17 cellular contexts compared by ENCODE assay signal in the genomic region with DNA sequence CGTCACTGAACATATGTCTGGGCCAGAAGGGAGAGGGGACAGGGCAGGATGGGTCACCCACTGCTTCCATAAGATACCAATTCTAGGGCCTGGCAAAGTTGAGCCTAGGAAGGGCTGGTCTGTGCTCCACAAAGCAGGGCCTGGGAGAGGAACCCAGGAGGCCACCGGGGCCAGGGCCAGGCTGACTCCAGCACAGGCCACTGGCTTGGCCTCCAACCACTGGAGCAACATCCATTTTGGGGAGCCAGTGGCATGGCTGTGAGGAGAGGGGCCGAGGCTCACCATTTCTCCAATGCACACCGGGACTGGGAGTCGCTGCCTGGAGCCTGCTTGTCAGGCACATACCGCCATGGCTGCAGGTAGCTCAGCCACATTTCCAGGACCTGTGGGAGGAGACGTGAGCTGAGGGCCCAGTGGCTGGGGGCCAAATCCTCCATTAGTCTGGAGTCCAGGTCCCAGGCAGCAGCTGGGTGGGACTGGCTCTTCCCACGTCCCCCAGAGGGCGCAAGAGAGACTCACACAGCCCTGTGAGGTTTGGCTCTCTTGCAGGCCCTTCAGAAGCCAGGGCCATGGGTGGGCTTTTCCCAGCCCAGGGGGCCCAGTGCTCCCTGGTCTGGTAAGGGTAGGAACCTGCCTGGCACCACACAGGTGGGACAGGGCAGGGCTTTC. TPM values are rescaled to one million over a fixed set of nuclear protein-coding genes. Genes with fewer than 3 reads are reported as not detected.
DNase-seq lines count a peak whose midpoint lies in the region; ATAC-seq and TF ChIP-seq lines count a peak whose summit lies in the region.
"Had no signal": no experiment of that assay in that cellular context is flagged by ENCODE, and none has a peak within 500 bp of the region (broad histone marks: within the 10 kb centered on the region; RNA-seq: fewer than 3 reads in every experiment).

No MANE protein-coding gene starts in this region.

- H3K4me3 ChIP-seq in WERI-Rb-1 (ENCODE audit: low read depth, low read length) (no peak overlapping the region), vagina (no peak overlapping the region)
- H3K4me3 ChIP-seq: transverse colon had no signal

- no peaks in the 10 kb centered on the region for H3K36me3 ChIP-seq in WERI-Rb-1
- H3K36me3 ChIP-seq in vagina: no peaks in the 10 kb centered on the region
- H3K36me3 ChIP-seq: transverse colon had no signal

- intact Hi-C loops in vagina (cut with DNase I): no loop called here

- no peak for ATAC-seq in natural killer cell treated with Interleukin-12 subunit alpha and Interleukin-12 subunit beta and Interleukin-15 and Interleukin-18, amount 100 ng/mL, for 72 hours
- no peak for ATAC-seq in GM21515 (IDR thresholded peaks at IDR 0.05; ENCODE audit: unreplicated experiment)
- ATAC-seq: left cardiac atrium, sciatic nerve had no signal

- TF ChIP-seq CTCF in LNCAP (IDR thresholded peaks at IDR 0.05): peak; percentile 29; the same call in 1 of the 2 replicates
- TF ChIP-seq CTCF in WERI-Rb-1 (IDR thresholded peaks at IDR 0.05; ENCODE audit: low read depth, low read length): peak; percentile 81
- TF ChIP-seq CTCF in vagina (IDR thresholded peaks at IDR 0.05): no peak

- DNase-seq in NCI-H146 (lab: John Stamatoyannopoulos, UW): peak; percentile 5
- DNase-seq in NCI-H146 treated with DMSO at 0.1 percent for 48 hours (lab: John Stamatoyannopoulos, UW; ENCODE audit: unreplicated experiment): no peak
- DNase-seq in COLO668 (lab: John Stamatoyannopoulos, UW; ENCODE audit: unreplicated experiment): peak; percentile 56
- peak; percentile 48 for DNase-seq in WERI-Rb-1
- no peak for DNase-seq in natural killer cell treated with Interleukin-12 subunit alpha and Interleukin-12 subunit beta and Interleukin-15 and Interleukin-18, amount 100 ng/mL, for 72 hours (ENCODE audit: low spot score)
- no peak for DNase-seq in vagina (ENCODE audit: extremely low spot score in 2 of 2)
- DNase-seq: EL, left cardiac atrium, NCI-H2081, transverse colon had no signal

- no peaks in the 10 kb centered on the region for H3K4me1 Mint-ChIP-seq in natural killer cell treated with Interleukin-12 subunit alpha and Interleukin-12 subunit beta and Interleukin-15 and Interleukin-18, amount 100 ng/mL, for 72 hours (ENCODE audit: low read depth in 2 of 2)
- H3K4me1 Mint-ChIP-seq: brain, nephron had no signal

- no peak overlapping the region for H3K27ac Mint-ChIP-seq in natural killer cell treated with Interleukin-12 subunit alpha and Interleukin-12 subunit beta and Interleukin-15 and Interleukin-18, amount 100 ng/mL, for 72 hours
- H3K27ac Mint-ChIP-seq: brain, nephron had no signal

- H3K9me3 ChIP-seq in WERI-Rb-1 (ENCODE audit: severe bottlenecking) (no peaks in the 10 kb centered on the region), vagina (no peaks in the 10 kb centered on the region)
- H3K9me3 ChIP-seq: transverse colon had no signal

- H3K27me3 ChIP-seq in WERI-Rb-1 (ENCODE audit: insufficient read depth, low read depth, severe bottlenecking): peaks cover 85% of the 10 kb centered on the region
- no peaks in the 10 kb centered on the region for H3K27me3 ChIP-seq in vagina
- H3K27me3 ChIP-seq: transverse colon had no signal

- H3K27me3 Mint-ChIP-seq in natural killer cell treated with Interleukin-12 subunit alpha and Interleukin-12 subunit beta and Interleukin-15 and Interleukin-18, amount 100 ng/mL, for 72 hours: no peaks in the 10 kb centered on the region

- H3K36me3 Mint-ChIP-seq in natural killer cell treated with Interleukin-12 subunit alpha and Interleukin-12 subunit beta and Interleukin-15 and Interleukin-18, amount 100 ng/mL, for 72 hours: peaks cover 3% of the 10 kb centered on the region
- H3K36me3 Mint-ChIP-seq: brain had no signal

- no peaks in the 10 kb centered on the region for H3K4me1 ChIP-seq in vagina
- H3K4me1 ChIP-seq: transverse colon had no signal

- H3K9me3 Mint-ChIP-seq in natural killer cell treated with Interleukin-12 subunit alpha and Interleukin-12 subunit beta and Interleukin-15 and Interleukin-18, amount 100 ng/mL, for 72 hours: peaks cover 2% of the 10 kb centered on the region

- no peak for TF ChIP-seq POLR2A in vagina (IDR thresholded peaks at IDR 0.05)

- no peak overlapping the region for H3K4me3 Mint-ChIP-seq in natural killer cell treated with Interleukin-12 subunit alpha and Interleukin-12 subunit beta and Interleukin-15 and Interleukin-18, amount 100 ng/mL, for 72 hours
- H3K4me3 Mint-ChIP-seq: brain, nephron had no signal

- no peak overlapping the region for H3K27ac ChIP-seq in WERI-Rb-1
- no peak overlapping the region for H3K27ac ChIP-seq in vagina
- H3K27ac ChIP-seq: RWPE1, transverse colon had no signal

RNA-seq across cellular contexts. Expression of gene TUBA3C, which starts 27.7 kb away (rescaled TPM):
- not detected for total RNA-seq in natural killer cell treated with Interleukin-12 subunit alpha and Interleukin-12 subunit beta and Interleukin-15 and Interleukin-18, amount 100 ng/mL, for 72 hours
- not detected for total RNA-seq in vagina
- total RNA-seq: glomerular endothelial cell, left cardiac atrium, sciatic nerve, transverse colon had no signal

Comparison
In these comparisons a context has a peak if more than half of its experiments do, and no peak if none do; other contexts are left out.
1. DNase-seq: peak in NCI-H146 (single experiment), COLO668 (single experiment) and WERI-Rb-1 (single experiment); none in NCI-H146 treated with DMSO at 0.1 percent for 48 hours (single experiment), natural killer cell treated with Interleukin-12 subunit alpha and Interleukin-12 subunit beta and Interleukin-15 and Interleukin-18, amount 100 ng/mL, for 72 hours (single experiment) and vagina (0 of 2).
2. CTCF ChIP-seq: peak in LNCAP (single experiment) and WERI-Rb-1 (single experiment); none in vagina (0 of 3).